In the genomic region with DNA sequence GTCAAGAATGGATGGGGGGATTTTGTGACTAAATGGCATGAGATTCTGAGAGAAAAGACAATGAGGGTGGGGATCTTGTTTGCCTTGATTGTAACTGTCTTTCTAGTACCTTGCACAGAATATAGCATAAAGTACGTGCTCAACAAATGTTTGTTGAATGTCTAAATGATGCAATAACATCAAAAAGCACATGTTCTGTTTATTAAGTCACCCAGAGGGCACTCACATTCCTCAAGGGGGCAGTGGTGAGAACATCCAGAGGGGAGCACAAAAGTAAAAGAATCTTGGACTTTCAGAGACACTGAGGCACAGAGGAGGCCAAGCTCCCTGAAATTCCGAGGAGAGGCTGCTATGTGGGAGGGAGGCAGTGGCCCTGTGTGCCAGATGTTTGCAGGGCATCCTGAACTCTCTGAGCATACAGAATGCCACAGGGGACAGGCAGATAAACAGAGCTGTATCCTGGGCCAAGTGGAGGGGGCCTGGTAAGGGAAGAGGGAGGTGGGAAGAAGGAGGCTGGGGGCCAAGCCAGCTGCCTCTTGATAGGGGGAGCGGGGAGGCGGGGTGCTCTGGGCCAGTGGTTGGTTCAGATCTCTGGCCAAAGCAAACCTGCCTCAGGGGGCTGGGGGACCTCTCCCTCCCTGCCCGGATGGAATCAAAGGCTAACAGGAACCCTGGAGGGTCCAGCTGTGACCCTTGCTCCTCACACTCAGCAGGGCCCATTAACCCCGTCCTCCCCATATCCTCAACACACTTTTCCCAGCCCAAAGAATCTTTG, we compare ENCODE assay signal across 9 cellular contexts. TPM values are rescaled to one million over a fixed set of nuclear protein-coding genes. Genes with fewer than 3 reads are reported as not detected.
DNase-seq lines count a peak whose midpoint lies in the region; ATAC-seq, FAIRE-seq and TF ChIP-seq lines count a peak whose summit lies in the region.
"Had no signal": no experiment of that assay in that cellular context is flagged by ENCODE, and none has a peak within 500 bp of the region (broad histone marks: within the 10 kb centered on the region; RNA-seq: fewer than 3 reads in every experiment).

No MANE protein-coding gene starts in this region.

- no peaks in the 10 kb centered on the region for H3K36me3 ChIP-seq in uterus
- H3K36me3 ChIP-seq: HAP-1 had no signal

- TF ChIP-seq POLR2A in uterus (IDR thresholded peaks at IDR 0.05): no peak

- no peak overlapping the region for H3K4me3 Mint-ChIP-seq in effector memory CD8-positive, alpha-beta T cell
- H3K4me3 Mint-ChIP-seq in natural killer cell: no peak overlapping the region

- H3K27me3 ChIP-seq in uterus: no peaks in the 10 kb centered on the region

- H3K4me3 ChIP-seq in uterus: no peak overlapping the region
- H3K4me3 ChIP-seq: HAP-1 had no signal

- H3K9me3 ChIP-seq in uterus: no peaks in the 10 kb centered on the region
- H3K9me3 ChIP-seq: HAP-1 had no signal

- intact Hi-C loops in natural killer cell (cut with micrococcal nuclease): loop anchor here (2.0 kb wide), 1 partner anchor 144 kb away; no protein-coding TSS in a partner anchor
- intact Hi-C loops in uterus (cut with DNase I; ENCODE audit: low total_unique reads): no loop called here

- H3K9me3 Mint-ChIP-seq in effector memory CD8-positive, alpha-beta T cell: no peaks in the 10 kb centered on the region
- no peaks in the 10 kb centered on the region for H3K9me3 Mint-ChIP-seq in natural killer cell

- DNase-seq in AG09319 (ENCODE audit: extremely low read depth, low read depth) (no peak), GM20000 (ENCODE audit: low spot score) (peak; percentile 60), SKM-1 treated with dmso at 0.1 percent for 144 hours (lab: John Stamatoyannopoulos, UW; ENCODE audit: unreplicated experiment) (peak; percentile 70), natural killer cell (no peak), frontal cortex (ENCODE audit: low spot score in 2 of 2) (no peak), uterus (no peak)
- peak; percentile 12 to 27 (median 25) for DNase-seq in effector memory CD8-positive, alpha-beta T cell
- no peak for DNase-seq in central memory CD4-positive, alpha-beta T cell

- no peak overlapping the region for H3K27ac Mint-ChIP-seq in effector memory CD8-positive, alpha-beta T cell
- H3K27ac Mint-ChIP-seq in natural killer cell: no peak overlapping the region

- H3K27ac ChIP-seq in uterus: no peak overlapping the region

- H3K4me1 ChIP-seq in uterus: no peaks in the 10 kb centered on the region
- H3K4me1 ChIP-seq: HAP-1 had no signal

- H3K27me3 Mint-ChIP-seq in effector memory CD8-positive, alpha-beta T cell: peaks cover 22 to 48% of the 10 kb centered on the region in 2 donors
- peaks cover 6 to 18% of the 10 kb centered on the region in 2 donors for H3K27me3 Mint-ChIP-seq in natural killer cell (ENCODE audit: low read depth in 2 of 2)

- H3K4me1 Mint-ChIP-seq in effector memory CD8-positive, alpha-beta T cell (ENCODE audit: low read depth in 2 of 2): peaks cover 2 to 3% of the 10 kb centered on the region in 2 donors
- H3K4me1 Mint-ChIP-seq in natural killer cell: no peaks in the 10 kb centered on the region

- TF ChIP-seq CTCF in AG09319 (IDR thresholded peaks at IDR 0.05; ENCODE audit: low read depth, low read length) (peak; percentile 43), GM20000 (IDR thresholded peaks at IDR 0.05; ENCODE audit: extremely low read depth, missing control alignments) (peak; percentile 45), natural killer cell (IDR thresholded peaks at IDR 0.05) (no peak), uterus (IDR thresholded peaks at IDR 0.05) (no peak)

- FAIRE-seq in frontal cortex (lab: Jason Lieb, UNC): no peak

- H3K36me3 Mint-ChIP-seq in effector memory CD8-positive, alpha-beta T cell (ENCODE audit: insufficient read depth): no peaks in the 10 kb centered on the region
- no peaks in the 10 kb centered on the region for H3K36me3 Mint-ChIP-seq in natural killer cell

- ATAC-seq in effector memory CD8-positive, alpha-beta T cell (replicated peaks): peak; percentile 32
- peak in 2 of 3 donors; percentile 58 to 59 for ATAC-seq in natural killer cell

RNA-seq across cellular contexts. Expression of a gene that starts 6.5 kb away (rescaled TPM):
- not detected for total RNA-seq in natural killer cell
- 45.7 TPM for total RNA-seq in frontal cortex
- total RNA-seq in uterus: 10 to 100 TPM in 3 of 4 donors, 1 to 10 TPM in 1; 1.2 to 36.8 (median 13.4) TPM

RNA-seq across cellular contexts. Expression of a gene that starts 10.7 kb away (rescaled TPM):
- total RNA-seq in natural killer cell (10 to 100 TPM; 26.3 to 35.3 (median 32.1) TPM), frontal cortex (48.5 TPM), uterus (10 to 100 TPM in 3 of 4 donors, 1 to 10 TPM in 1; 5.4 to 41.4 (median 26.9) TPM)

RNA-seq across cellular contexts. Expression of a gene that starts 27.7 kb away (rescaled TPM):
- total RNA-seq in natural killer cell (not detected), frontal cortex (11.4 TPM), uterus (under 1 TPM in 1 of 4 donors, not detected in 3; 0.28 TPM)

RNA-seq across cellular contexts. Expression of a gene that starts 39.1 kb away (rescaled TPM):
- not detected for total RNA-seq in natural killer cell
- 1.6 TPM for total RNA-seq in frontal cortex
- total RNA-seq in uterus: under 1 TPM in 1 of 4 donors, not detected in 3; 0.58 TPM

RNA-seq across cellular contexts. Expression of a gene that starts 42.3 kb away (rescaled TPM):
- total RNA-seq in natural killer cell: not detected
- not detected for total RNA-seq in frontal cortex
- total RNA-seq in uterus: 1 to 10 TPM in 1 of 4 donors, not detected in 3; 1.5 TPM

Comparison
In these comparisons a context has a peak if more than half of its experiments do, and no peak if none do; other contexts are left out.
1. DNase-seq: peak in GM20000 (single experiment), SKM-1 treated with dmso at 0.1 percent for 144 hours (single experiment) and effector memory CD8-positive, alpha-beta T cell (3 of 3); none in AG09319 (single experiment), natural killer cell (single experiment), frontal cortex (0 of 2), central memory CD4-positive, alpha-beta T cell (single experiment) and uterus (0 of 2).
2. CTCF ChIP-seq: peak in AG09319 (single experiment) and GM20000 (single experiment); none in natural killer cell (single experiment) and uterus (0 of 4).